ENCODE assay signal across 13 cellular contexts in the genomic region with DNA sequence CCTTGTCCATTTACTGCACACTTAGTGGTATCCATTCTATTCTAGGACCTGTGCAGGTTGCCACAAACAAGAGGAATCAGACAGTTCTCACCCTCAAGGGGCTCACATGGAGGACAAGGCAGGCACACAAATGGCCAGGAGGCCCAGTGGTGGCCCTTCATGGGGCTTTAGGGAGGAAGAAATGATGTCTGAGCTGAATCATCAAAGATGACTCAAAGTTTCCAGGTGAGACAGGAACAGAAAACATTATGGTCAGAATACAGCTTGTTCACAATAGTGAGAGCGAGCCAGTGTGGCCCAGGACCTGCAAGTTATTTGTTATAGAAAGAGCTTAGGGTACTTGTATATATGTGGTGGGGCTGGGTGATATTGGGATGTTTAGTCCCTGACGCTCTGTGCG. TPM values are rescaled to one million over a fixed set of nuclear protein-coding genes. Genes with fewer than 3 reads are reported as not detected.
DNase-seq lines count a peak whose midpoint lies in the region; ATAC-seq and TF ChIP-seq lines count a peak whose summit lies in the region.
"Had no signal": no experiment of that assay in that cellular context is flagged by ENCODE, and none has a peak within 500 bp of the region (broad histone marks: within the 10 kb centered on the region; RNA-seq: fewer than 3 reads in every experiment).

No MANE protein-coding gene starts in this region.

- no peak overlapping the region for H3K4me2 ChIP-seq in smooth muscle cell

- DNase-seq in activated CD4-positive, CD25-positive, alpha-beta regulatory T cell (lab: John Stamatoyannopoulos, UW), result no peak
- no peak for DNase-seq in activated T-cell treated with anti-CD3 and anti-CD28 coated beads, Interleukin-2, amount 50 U/mL, for 4 hours
- DNase-seq in smooth muscle cell (lab: John Stamatoyannopoulos, UW; ENCODE audit: unreplicated experiment), result no peak
- DNase-seq in NCI-H146 (lab: John Stamatoyannopoulos, UW), result no peak
- no peak for DNase-seq in HuH-7.5 (ENCODE audit: low spot score)
- DNase-seq: foreskin melanocyte; stimulated activated naive CD4-positive, alpha-beta T cell treated with Interleukin-2 at 50 U/mL for 16 hours had no signal

- ATAC-seq in activated CD4-positive, CD25-positive, alpha-beta regulatory T cell treated with anti-CD3 and anti-CD28 coated beads, Interleukin-2, amount 50 U/mL, for 24 hours, result peak; percentile 59 to 73
- ATAC-seq in HG02981 (IDR thresholded peaks at IDR 0.05; ENCODE audit: unreplicated experiment) (peak; percentile 77), HG03354 (IDR thresholded peaks at IDR 0.05; ENCODE audit: poor library complexity, severe bottlenecking, unreplicated experiment) (no peak)
- ATAC-seq in activated T-cell treated with anti-CD3 and anti-CD28 coated beads, Interleukin-2, amount 50 U/mL, for 4 hours, result peak; percentile 62 to 64
- ATAC-seq: Panc1 had no signal

- no peaks in the 10 kb centered on the region for H3K9me3 Mint-ChIP-seq in activated T-cell treated with anti-CD3 and anti-CD28 coated beads, Interleukin-2, amount 50 U/mL, for 4 hours

- 94% methylated on average over 3 of the region's 3 CpGs for WGBS in smooth muscle cell (ENCODE audit: low lambda C conversion rate)

- no peak overlapping the region for H3K4me3 ChIP-seq in smooth muscle cell

- TF ChIP-seq CTCF in smooth muscle cell (IDR thresholded peaks at IDR 0.05; ENCODE audit: borderline replicate concordance, insufficient read depth, poor library complexity, severe bottlenecking), result no peak

- no peak overlapping the region for H3K9ac ChIP-seq in smooth muscle cell (ENCODE audit: low read depth)
- H3K9ac ChIP-seq: parathyroid adenoma had no signal

- no peak overlapping the region for H3K4me3 Mint-ChIP-seq in activated T-cell treated with anti-CD3 and anti-CD28 coated beads, Interleukin-2, amount 50 U/mL, for 4 hours

- H3K4me1 Mint-ChIP-seq in activated T-cell treated with anti-CD3 and anti-CD28 coated beads, Interleukin-2, amount 50 U/mL, for 4 hours (ENCODE audit: low read depth), result peaks cover 17% of the 10 kb centered on the region

- H3K27me3 Mint-ChIP-seq in activated T-cell treated with anti-CD3 and anti-CD28 coated beads, Interleukin-2, amount 50 U/mL, for 4 hours (ENCODE audit: low read depth), result no peaks in the 10 kb centered on the region

- H3K4me1 ChIP-seq in smooth muscle cell (ENCODE audit: low read depth), result peaks cover 30% of the 10 kb centered on the region
- H3K4me1 ChIP-seq: parathyroid adenoma had no signal

- no peaks in the 10 kb centered on the region for H3K27me3 ChIP-seq in smooth muscle cell (ENCODE audit: low read depth)

- peaks cover 10% of the 10 kb centered on the region for H3F3A ChIP-seq in smooth muscle cell (ENCODE audit: low read depth)

- H3K9me3 ChIP-seq in smooth muscle cell (replicated peaks; ENCODE audit: low read depth), result no peaks in the 10 kb centered on the region

- H3K36me3 Mint-ChIP-seq in activated T-cell treated with anti-CD3 and anti-CD28 coated beads, Interleukin-2, amount 50 U/mL, for 4 hours (ENCODE audit: insufficient read depth), result peaks cover 15% of the 10 kb centered on the region

- peak overlapping the region; percentile 45 for H3K27ac ChIP-seq in smooth muscle cell (ENCODE audit: low read depth)
- H3K27ac ChIP-seq: parathyroid adenoma had no signal

- no peaks in the 10 kb centered on the region for H3K79me2 ChIP-seq in smooth muscle cell (ENCODE audit: low read depth)
- H3K79me2 ChIP-seq: parathyroid adenoma had no signal

- peak overlapping the region; percentile 11 for H2AFZ ChIP-seq in smooth muscle cell (ENCODE audit: low read depth)
- H2AFZ ChIP-seq: parathyroid adenoma had no signal

- H3K36me3 ChIP-seq in smooth muscle cell (ENCODE audit: low read depth), result no peaks in the 10 kb centered on the region

- no peaks in the 10 kb centered on the region for H4K20me1 ChIP-seq in smooth muscle cell (ENCODE audit: low read depth)

RNA-seq across cellular contexts. Expression of a gene that starts 26.4 kb away (rescaled TPM):
- 1 to 10 TPM; 4.9 to 7.5 (median 5.2) TPM for total RNA-seq in activated T-cell treated with anti-CD3 and anti-CD28 coated beads, Interleukin-2, amount 50 U/mL, for 4 hours
- total RNA-seq in smooth muscle cell, result 2.3 TPM in 1 of 2 replicates, not detected in the other
- polyA plus RNA-seq in smooth muscle cell, result 0.66 and 0.98 TPM in 2 replicates
- total RNA-seq: A673 had no signal

RNA-seq across cellular contexts. Expression of a gene that starts 38.8 kb away (rescaled TPM):
- 10 to 100 TPM; 35.3 to 45.1 (median 44.0) TPM for total RNA-seq in activated T-cell treated with anti-CD3 and anti-CD28 coated beads, Interleukin-2, amount 50 U/mL, for 4 hours
- 3.7 and 4.4 TPM in 2 replicates for total RNA-seq in smooth muscle cell
- 6.3 and 7.3 TPM in 2 replicates for polyA plus RNA-seq in smooth muscle cell

RNA-seq across cellular contexts. Expression of a gene that starts 57.2 kb away (rescaled TPM):
- total RNA-seq in activated T-cell treated with anti-CD3 and anti-CD28 coated beads, Interleukin-2, amount 50 U/mL, for 4 hours, result 10 to 100 TPM; 18.6 to 20.0 (median 19.1) TPM
- 164 and 192 TPM in 2 replicates for total RNA-seq in smooth muscle cell
- 136 and 164 TPM in 2 replicates for polyA plus RNA-seq in smooth muscle cell
